In genomic region chr11:100719809-100720221, GRCh38 we compare ENCODE assay signal across 8 cellular contexts. TPM values are rescaled to one million over a fixed set of nuclear protein-coding genes. Genes with fewer than 3 reads are reported as not detected.
A peak's percentile ranks its signal among the peaks of the same experiment; 100 is the strongest.
DNase-seq lines count a peak whose midpoint lies in the region; ATAC-seq and TF ChIP-seq lines count a peak whose summit lies in the region.

No MANE protein-coding gene starts in this region.

- TF ChIP-seq CTCF in AG10803 (conservative IDR thresholded peaks at IDR 0.05; ENCODE audit: low read length), result no peak
- no peak for TF ChIP-seq CTCF in choroid plexus epithelial cell (conservative IDR thresholded peaks at IDR 0.05; ENCODE audit: low read depth, low read length)
- no peak for TF ChIP-seq CTCF in left lung (IDR thresholded peaks at IDR 0.05)
- no peak for TF ChIP-seq CTCF in upper lobe of right lung (IDR thresholded peaks at IDR 0.05)

- intact Hi-C loops in left lung (cut with DNase I), result no loop called here
- intact Hi-C loops in upper lobe of right lung (cut with DNase I), result no loop called here

- H3K9me3 ChIP-seq in left lung (no peaks in the 10 kb centered on the region), upper lobe of right lung (no peaks in the 10 kb centered on the region)

- H3K27ac ChIP-seq in left lung (peak overlapping the region; percentile 16 to 42), upper lobe of right lung (peak overlapping the region; percentile 33)

- H3K4me3 ChIP-seq in AG10803 (ENCODE audit: low read length), result no peak overlapping the region
- no peak overlapping the region for H3K4me3 ChIP-seq in choroid plexus epithelial cell (ENCODE audit: low read depth, low read length)
- no peak overlapping the region for H3K4me3 ChIP-seq in left lung
- H3K4me3 ChIP-seq in upper lobe of right lung, result no peak overlapping the region

- H3K27me3 ChIP-seq in left lung, result no peaks in the 10 kb centered on the region
- no peaks in the 10 kb centered on the region for H3K27me3 ChIP-seq in upper lobe of right lung

- ATAC-seq in left lung (peak; percentile 93), upper lobe of right lung (peak; percentile 84)

- DNase-seq in AG10803 (ENCODE audit: low read depth), result peak; percentile 89
- DNase-seq in NCI-H128 (lab: John Stamatoyannopoulos, UW; ENCODE audit: unreplicated experiment), result peak; percentile 28
- peak; percentile 92 for DNase-seq in choroid plexus epithelial cell (ENCODE audit: low read depth)
- DNase-seq in left lung, result no peak
- DNase-seq in upper lobe of right lung, result no peak
- no peak for DNase-seq in NCI-H1417 treated with DMSO at 0.1 percent for 48 hours (lab: John Stamatoyannopoulos, UW)
- DNase-seq in UCSD-AML1 (lab: John Stamatoyannopoulos, UW; ENCODE audit: unreplicated experiment), result no peak
- no peak for DNase-seq in OCI-M1 (lab: John Stamatoyannopoulos, UW)

- H3K4me1 ChIP-seq in left lung (peaks cover 0 to 8% of the 10 kb centered on the region in 2 donors), upper lobe of right lung (peaks cover 9% of the 10 kb centered on the region)

- H3K36me3 ChIP-seq in left lung, result no peaks in the 10 kb centered on the region
- no peaks in the 10 kb centered on the region for H3K36me3 ChIP-seq in upper lobe of right lung

RNA-seq across cellular contexts. Expression of gene ARHGAP42, which starts 32.7 kb away (rescaled TPM):
- total RNA-seq in left lung, result 10 to 100 TPM; 17.1 to 18.3 TPM
- total RNA-seq in upper lobe of right lung, result 19.8 TPM

Comparison
In these comparisons a context has a peak if more than half of its experiments do, and no peak if none do; other contexts are left out.
1. DNase-seq: peak in AG10803 (single experiment), NCI-H128 (single experiment) and choroid plexus epithelial cell (single experiment); none in left lung (0 of 2), upper lobe of right lung (single experiment), NCI-H1417 treated with DMSO at 0.1 percent for 48 hours (single experiment), UCSD-AML1 (single experiment) and OCI-M1 (single experiment).